Comparison of ENCODE assay signal across 10 cellular contexts in the genomic region with DNA sequence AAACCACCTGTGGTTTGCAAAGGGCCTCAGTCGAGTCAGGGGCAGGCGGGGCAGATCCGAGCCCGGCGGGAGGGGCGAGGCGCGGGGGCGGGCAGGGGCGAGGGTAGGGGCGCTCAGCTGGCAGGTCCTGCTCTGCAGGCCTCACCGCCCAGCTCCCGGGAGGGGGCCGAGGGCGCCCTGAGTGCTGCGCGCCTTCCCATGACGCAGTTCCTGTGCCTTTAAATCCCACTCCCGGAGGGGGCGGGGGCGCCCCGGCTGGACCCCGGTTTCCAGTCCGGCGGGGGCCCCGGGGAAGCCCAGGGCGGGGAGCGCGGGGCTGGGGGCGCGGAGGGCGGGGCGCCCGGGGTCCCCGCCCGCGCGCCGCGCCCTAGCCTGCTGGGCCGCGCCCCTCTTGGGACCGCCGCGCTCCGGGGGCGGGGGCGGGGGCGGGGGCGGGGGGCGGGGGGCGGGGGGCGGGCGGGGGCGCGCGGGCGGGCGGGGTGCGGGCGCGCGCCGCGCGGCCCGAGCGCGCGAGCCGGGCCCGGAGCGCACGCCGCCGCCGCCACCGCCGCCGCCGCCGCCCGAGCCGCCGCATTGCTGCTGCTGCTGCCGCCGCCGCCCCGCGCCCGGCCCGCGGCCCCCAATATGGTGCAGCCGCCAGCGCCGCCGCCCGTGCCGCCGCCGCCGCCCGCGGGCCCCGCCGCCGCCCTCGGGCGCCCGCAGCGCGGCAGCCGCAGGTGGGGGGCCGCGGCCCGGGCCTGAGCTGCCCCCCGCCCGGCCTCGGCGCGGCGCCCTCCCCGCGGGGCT. TPM values are rescaled to one million over a fixed set of nuclear protein-coding genes. Genes with fewer than 3 reads are reported as not detected.
A peak's percentile ranks its signal among the peaks of the same experiment; 100 is the strongest.
DNase-seq lines count a peak whose midpoint lies in the region; ATAC-seq and TF ChIP-seq lines count a peak whose summit lies in the region.
"Had no signal": no experiment of that assay in that cellular context is flagged by ENCODE, and none has a peak within 500 bp of the region (broad histone marks: within the 10 kb centered on the region; RNA-seq: fewer than 3 reads in every experiment).

A gene (plus strand): TSS at position 504 of the 786 bp plus-strand sequence. CDS start 639 bp downstream, outside the sequence.

- H3K9me3 Mint-ChIP-seq in central memory CD8-positive, alpha-beta T cell: no peaks in the 10 kb centered on the region
- no peaks in the 10 kb centered on the region for H3K9me3 Mint-ChIP-seq in neural crest cell

- intact Hi-C loops in sigmoid colon (cut with DNase I): no loop called here

- H3K9ac ChIP-seq in HUES6 (ENCODE audit: low read length): peak within 1 kb of the TSS; percentile 66

- TF ChIP-seq CTCF in neural crest cell (conservative IDR thresholded peaks at IDR 0.05): no peak
- TF ChIP-seq CTCF in sigmoid colon (IDR thresholded peaks at IDR 0.05): no peak

- TF ChIP-seq EP300 in sigmoid colon (IDR thresholded peaks at IDR 0.05): no peak

- 1% methylated on average over 106 to 124 of the region's 124 CpGs for WGBS in sigmoid colon, 2 donors

- H3K27ac ChIP-seq in HUES6 (ENCODE audit: low read depth, low read length) (no peak within 1 kb of the TSS), sigmoid colon (no peak within 1 kb of the TSS)
- H3K27ac ChIP-seq: 22Rv1 had no signal

- peak within 1 kb of the TSS; percentile 66 for H3K4me3 Mint-ChIP-seq in central memory CD8-positive, alpha-beta T cell
- peak within 1 kb of the TSS; percentile 93 for H3K4me3 Mint-ChIP-seq in neural crest cell

- H3K4me1 Mint-ChIP-seq in central memory CD8-positive, alpha-beta T cell: peaks cover 5% of the 10 kb centered on the region
- H3K4me1 Mint-ChIP-seq in neural crest cell: peaks cover 11% of the 10 kb centered on the region

- DNase-seq in DMS 273 (lab: John Stamatoyannopoulos, UW; ENCODE audit: unreplicated experiment) (peak; percentile 66), DMS 273 treated with DMSO at 0.1 percent for 48 hours (lab: John Stamatoyannopoulos, UW) (no peak), neural crest cell (ENCODE audit: low read depth, low spot score) (no peak), pons (ENCODE audit: low spot score) (no peak), sigmoid colon (no peak), NCI-H2196 (lab: John Stamatoyannopoulos, UW; ENCODE audit: unreplicated experiment) (no peak)
- DNase-seq in central memory CD8-positive, alpha-beta T cell (ENCODE audit: low spot score in 2 of 2): no peak
- DNase-seq: NCI-H2107 had no signal

- H3K27ac Mint-ChIP-seq in central memory CD8-positive, alpha-beta T cell (ENCODE audit: low read depth): no peak within 1 kb of the TSS
- no peak within 1 kb of the TSS for H3K27ac Mint-ChIP-seq in neural crest cell (ENCODE audit: unreplicated experiment)

- no peak for TF ChIP-seq POLR2A in sigmoid colon (IDR thresholded peaks at IDR 0.05)

- no peaks in the 10 kb centered on the region for H3K36me3 Mint-ChIP-seq in central memory CD8-positive, alpha-beta T cell (ENCODE audit: insufficient read depth)
- peaks cover 4% of the 10 kb centered on the region for H3K36me3 Mint-ChIP-seq in neural crest cell (ENCODE audit: low read depth)

- ATAC-seq in central memory CD8-positive, alpha-beta T cell (replicated peaks; ENCODE audit: extremely low read depth, poor library complexity, severe bottlenecking): no peak

- H3K27me3 Mint-ChIP-seq in central memory CD8-positive, alpha-beta T cell: peaks cover 61% of the 10 kb centered on the region
- H3K27me3 Mint-ChIP-seq in neural crest cell (ENCODE audit: low read depth): peaks cover 43% of the 10 kb centered on the region

- H3K9me3 ChIP-seq in HUES6 (ENCODE audit: control insufficient read depth, insufficient read depth, low read depth, low read length) (no peaks in the 10 kb centered on the region), sigmoid colon (peaks cover 0 to 2% (median 0%) of the 10 kb centered on the region in 4 donors)

- H3K4me1 ChIP-seq in HUES6 (ENCODE audit: control insufficient read depth, insufficient read depth, low read length): peaks cover 9% of the 10 kb centered on the region; the same call in 1 of the 2 replicates
- peaks cover 0 to 13% (median 6%) of the 10 kb centered on the region in 4 donors for H3K4me1 ChIP-seq in sigmoid colon

- H3K36me3 ChIP-seq in HUES6 (ENCODE audit: control insufficient read depth, insufficient read depth, low read length): no peaks in the 10 kb centered on the region
- H3K36me3 ChIP-seq in sigmoid colon: no peaks in the 10 kb centered on the region

- peaks cover 69% of the 10 kb centered on the region for H3K27me3 ChIP-seq in HUES6 (ENCODE audit: control insufficient read depth, insufficient read depth, low read length)
- H3K27me3 ChIP-seq in sigmoid colon: peaks cover 25 to 86% (median 56%) of the 10 kb centered on the region in 3 donors

- H3K4me3 ChIP-seq in HUES6 (ENCODE audit: low read depth, low read length) (peak within 1 kb of the TSS; percentile 97), sigmoid colon (peak within 1 kb of the TSS in 1 of 4 donors; percentile 23)

RNA-seq across cellular contexts. Expression of the gene that starts here (rescaled TPM):
- total RNA-seq in neural crest cell (9.1 and 9.5 TPM in 2 replicates), sigmoid colon (1 to 10 TPM in 2 of 4 donors, under 1 TPM in 2; 0.16 to 1.4 (median 0.81) TPM)
- polyA plus RNA-seq in sigmoid colon: under 1 TPM in 2 of 3 donors, not detected in 1; under 0.01 to 0.90 TPM
